20 cellular contexts compared by ENCODE assay signal in the genomic region with DNA sequence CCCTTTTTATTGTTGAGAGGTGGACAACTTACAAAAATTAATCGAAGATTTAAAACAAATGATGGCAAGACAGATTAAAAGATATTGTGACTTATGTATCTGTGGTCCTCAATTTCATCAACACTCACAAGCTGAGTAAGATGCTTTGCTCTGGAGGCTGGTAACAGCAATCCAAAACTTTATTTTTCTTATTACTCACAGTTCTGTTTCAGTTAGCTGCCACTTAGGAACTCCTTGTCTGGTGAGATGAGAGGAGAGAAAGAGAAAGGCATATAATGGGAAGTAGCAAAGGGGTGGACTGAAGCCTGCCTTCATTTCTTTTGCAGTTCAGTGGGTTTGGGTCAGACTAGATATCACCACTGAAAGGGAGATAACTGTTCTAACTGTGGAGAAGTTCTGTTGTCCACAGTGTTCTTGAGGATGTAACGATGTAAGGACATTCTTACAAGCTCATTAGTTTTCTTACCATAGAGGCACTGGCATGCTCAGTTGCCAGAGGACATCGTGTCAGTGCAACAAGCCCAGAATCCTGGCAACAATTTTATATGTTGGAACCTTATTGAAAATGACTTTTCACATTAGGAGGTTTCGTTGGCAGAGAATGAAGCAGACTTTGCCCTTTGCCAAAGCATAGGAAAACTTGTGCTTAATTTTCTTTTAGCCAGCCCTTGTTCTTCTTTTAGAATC.
DNase-seq lines count a peak whose midpoint lies in the region; ATAC-seq and TF ChIP-seq lines count a peak whose summit lies in the region.
"Had no signal": no experiment of that assay in that cellular context is flagged by ENCODE, and none has a peak within 500 bp of the region (broad histone marks: within the 10 kb centered on the region; RNA-seq: fewer than 3 reads in every experiment).

No MANE protein-coding gene starts in this region.

- POLR2A ChIA-PET in activated CD8-positive, alpha-beta T cell treated with anti-CD3 and anti-CD28 coated beads for 36 hours (lab: Charles Lee) = no interaction called here
- POLR2A ChIA-PET in activated CD8-positive, alpha-beta T cell treated with anti-CD3 and anti-CD28 coated beads, Interleukin-2, amount 10 ng/mL, durations not matched to agents 7 days and 5 days (lab: Charles Lee) = no interaction called here
- POLR2A ChIA-PET in activated CD4-positive, alpha-beta memory T cell treated with anti-CD3 and anti-CD28 coated beads, Interleukin-2, amount 10 ng/mL, durations not matched to agents 7 days and 5 days (lab: Charles Lee) = no interaction called here

- no peak for TF ChIP-seq CTCF in activated CD8-positive, alpha-beta T cell treated with anti-CD3 and anti-CD28 coated beads for 36 hours (IDR thresholded peaks at IDR 0.05)
- no peak for TF ChIP-seq CTCF in fibroblast of the aortic adventitia (IDR thresholded peaks at IDR 0.05; ENCODE audit: insufficient read depth, low read length)

- H3K36me3 Mint-ChIP-seq in activated CD8-positive, alpha-beta T cell treated with anti-CD3 and anti-CD28 coated beads for 36 hours (ENCODE audit: low read depth) = peaks cover 10% of the 10 kb centered on the region
- peaks cover 18% of the 10 kb centered on the region for H3K36me3 Mint-ChIP-seq in activated CD8-positive, alpha-beta T cell treated with anti-CD3 and anti-CD28 coated beads, Interleukin-2, amount 10 ng/mL, durations not matched to agents 7 days and 5 days (ENCODE audit: low read depth)
- H3K36me3 Mint-ChIP-seq in activated CD4-positive, alpha-beta memory T cell treated with anti-CD3 and anti-CD28 coated beads, Interleukin-2, amount 10 ng/mL, durations not matched to agents 7 days and 5 days (ENCODE audit: low read depth) = peaks cover 14% of the 10 kb centered on the region

- H3K4me1 Mint-ChIP-seq in activated CD8-positive, alpha-beta T cell treated with anti-CD3 and anti-CD28 coated beads for 36 hours (ENCODE audit: low read depth) = peaks cover 53% of the 10 kb centered on the region
- no peaks in the 10 kb centered on the region for H3K4me1 Mint-ChIP-seq in activated CD8-positive, alpha-beta T cell treated with anti-CD3 and anti-CD28 coated beads, Interleukin-2, amount 10 ng/mL, durations not matched to agents 7 days and 5 days (ENCODE audit: low read depth)
- H3K4me1 Mint-ChIP-seq in activated CD4-positive, alpha-beta memory T cell treated with anti-CD3 and anti-CD28 coated beads, Interleukin-2, amount 10 ng/mL, durations not matched to agents 7 days and 5 days = no peaks in the 10 kb centered on the region
- H3K4me1 Mint-ChIP-seq: neural crest cell had no signal

- no peaks in the 10 kb centered on the region for H3K27me3 Mint-ChIP-seq in activated CD8-positive, alpha-beta T cell treated with anti-CD3 and anti-CD28 coated beads for 36 hours
- no peaks in the 10 kb centered on the region for H3K27me3 Mint-ChIP-seq in activated CD8-positive, alpha-beta T cell treated with anti-CD3 and anti-CD28 coated beads, Interleukin-2, amount 10 ng/mL, durations not matched to agents 7 days and 5 days (ENCODE audit: low read depth)
- H3K27me3 Mint-ChIP-seq in activated CD4-positive, alpha-beta memory T cell treated with anti-CD3 and anti-CD28 coated beads, Interleukin-2, amount 10 ng/mL, durations not matched to agents 7 days and 5 days = no peaks in the 10 kb centered on the region
- H3K27me3 Mint-ChIP-seq: CD4-positive, CD25-positive, alpha-beta regulatory T cell had no signal

- ATAC-seq in activated CD8-positive, alpha-beta T cell treated with anti-CD3 and anti-CD28 coated beads for 36 hours = no peak
- no peak for ATAC-seq in activated CD8-positive, alpha-beta T cell treated with anti-CD3 and anti-CD28 coated beads, Interleukin-2, amount 10 ng/mL, durations not matched to agents 7 days and 5 days
- no peak for ATAC-seq in HG03457 (IDR thresholded peaks at IDR 0.05; ENCODE audit: unreplicated experiment)
- ATAC-seq: foreskin keratinocyte had no signal

- peak overlapping the region; percentile 44 for H3K27ac Mint-ChIP-seq in activated CD8-positive, alpha-beta T cell treated with anti-CD3 and anti-CD28 coated beads for 36 hours
- no peak overlapping the region for H3K27ac Mint-ChIP-seq in activated CD8-positive, alpha-beta T cell treated with anti-CD3 and anti-CD28 coated beads, Interleukin-2, amount 10 ng/mL, durations not matched to agents 7 days and 5 days
- H3K27ac Mint-ChIP-seq in activated CD4-positive, alpha-beta memory T cell treated with anti-CD3 and anti-CD28 coated beads, Interleukin-2, amount 10 ng/mL, durations not matched to agents 7 days and 5 days = no peak overlapping the region

- no peak overlapping the region for H3K4me3 Mint-ChIP-seq in activated CD8-positive, alpha-beta T cell treated with anti-CD3 and anti-CD28 coated beads for 36 hours
- no peak overlapping the region for H3K4me3 Mint-ChIP-seq in activated CD8-positive, alpha-beta T cell treated with anti-CD3 and anti-CD28 coated beads, Interleukin-2, amount 10 ng/mL, durations not matched to agents 7 days and 5 days
- H3K4me3 Mint-ChIP-seq in activated CD4-positive, alpha-beta memory T cell treated with anti-CD3 and anti-CD28 coated beads, Interleukin-2, amount 10 ng/mL, durations not matched to agents 7 days and 5 days = no peak overlapping the region
- H3K4me3 Mint-ChIP-seq: CD4-positive, CD25-positive, alpha-beta regulatory T cell; neural crest cell had no signal

- DNase-seq in activated CD8-positive, alpha-beta T cell treated with anti-CD3 and anti-CD28 coated beads for 36 hours = no peak
- DNase-seq in activated CD8-positive, alpha-beta T cell treated with anti-CD3 and anti-CD28 coated beads, Interleukin-2, amount 10 ng/mL, durations not matched to agents 7 days and 5 days = no peak
- DNase-seq in NCI-H446 treated with DMSO at 0.1 percent for 48 hours (lab: John Stamatoyannopoulos, UW) = peak; percentile 49
- DNase-seq in fibroblast of the aortic adventitia (ENCODE audit: low read depth) = peak; percentile 32
- peak; percentile 15 for DNase-seq in skeletal muscle cell (ENCODE audit: low read depth)
- DNase-seq in germinal center (ENCODE audit: low spot score) = no peak
- DNase-seq in activated CD4-positive, alpha-beta memory T cell treated with anti-CD3 and anti-CD28 coated beads, Interleukin-2, amount 10 ng/mL, durations not matched to agents 7 days and 5 days = no peak
- DNase-seq: activated gamma-delta T cell; CD4-positive, CD25-positive, alpha-beta regulatory T cell; DND-41; effector memory CD4-positive, alpha-beta T cell; foreskin keratinocyte; H7; NCI-H187; NCI-H526; Peyer's patch; stimulated activated CD4-positive, alpha-beta T cell treated with anti-CD3 and anti-CD28 coated beads, Interleukin-2, amount 100 ng/mL, for 48 hours; trophoblast cell had no signal

- intact Hi-C loops in activated CD8-positive, alpha-beta T cell treated with anti-CD3 and anti-CD28 coated beads for 36 hours (cut with micrococcal nuclease) = no loop called here

- CTCF ChIA-PET in activated CD8-positive, alpha-beta T cell treated with anti-CD3 and anti-CD28 coated beads for 36 hours (lab: Charles Lee) = no interaction called here
- CTCF ChIA-PET in activated CD8-positive, alpha-beta T cell treated with anti-CD3 and anti-CD28 coated beads, Interleukin-2, amount 10 ng/mL, durations not matched to agents 7 days and 5 days (lab: Charles Lee) = no interaction called here
- CTCF ChIA-PET in activated CD4-positive, alpha-beta memory T cell treated with anti-CD3 and anti-CD28 coated beads, Interleukin-2, amount 10 ng/mL, durations not matched to agents 7 days and 5 days (lab: Charles Lee) = no interaction called here

- H3K4me3 ChIP-seq in fibroblast of the aortic adventitia (ENCODE audit: low read depth, low read length) (no peak overlapping the region), skeletal muscle cell (ENCODE audit: low read depth, low read length) (no peak overlapping the region)
- H3K4me3 ChIP-seq: Peyer's patch had no signal

- H3K9me3 Mint-ChIP-seq in activated CD8-positive, alpha-beta T cell treated with anti-CD3 and anti-CD28 coated beads for 36 hours = peaks cover 4% of the 10 kb centered on the region
- H3K9me3 Mint-ChIP-seq in activated CD8-positive, alpha-beta T cell treated with anti-CD3 and anti-CD28 coated beads, Interleukin-2, amount 10 ng/mL, durations not matched to agents 7 days and 5 days (ENCODE audit: insufficient read depth) = peaks cover 3% of the 10 kb centered on the region
- peaks cover 3% of the 10 kb centered on the region for H3K9me3 Mint-ChIP-seq in activated CD4-positive, alpha-beta memory T cell treated with anti-CD3 and anti-CD28 coated beads, Interleukin-2, amount 10 ng/mL, durations not matched to agents 7 days and 5 days

Comparison
In these comparisons a context has a peak if more than half of its experiments do, and no peak if none do; other contexts are left out.
1. DNase-seq: peak in NCI-H446 treated with DMSO at 0.1 percent for 48 hours (single experiment), fibroblast of the aortic adventitia (single experiment) and skeletal muscle cell (single experiment); none in activated CD8-positive, alpha-beta T cell treated with anti-CD3 and anti-CD28 coated beads for 36 hours (single experiment), activated CD8-positive, alpha-beta T cell treated with anti-CD3 and anti-CD28 coated beads, Interleukin-2, amount 10 ng/mL, durations not matched to agents 7 days and 5 days (single experiment), germinal center (single experiment) and activated CD4-positive, alpha-beta memory T cell treated with anti-CD3 and anti-CD28 coated beads, Interleukin-2, amount 10 ng/mL, durations not matched to agents 7 days and 5 days (single experiment).